ENCODE assay signal across 8 cellular contexts in the genomic region with DNA sequence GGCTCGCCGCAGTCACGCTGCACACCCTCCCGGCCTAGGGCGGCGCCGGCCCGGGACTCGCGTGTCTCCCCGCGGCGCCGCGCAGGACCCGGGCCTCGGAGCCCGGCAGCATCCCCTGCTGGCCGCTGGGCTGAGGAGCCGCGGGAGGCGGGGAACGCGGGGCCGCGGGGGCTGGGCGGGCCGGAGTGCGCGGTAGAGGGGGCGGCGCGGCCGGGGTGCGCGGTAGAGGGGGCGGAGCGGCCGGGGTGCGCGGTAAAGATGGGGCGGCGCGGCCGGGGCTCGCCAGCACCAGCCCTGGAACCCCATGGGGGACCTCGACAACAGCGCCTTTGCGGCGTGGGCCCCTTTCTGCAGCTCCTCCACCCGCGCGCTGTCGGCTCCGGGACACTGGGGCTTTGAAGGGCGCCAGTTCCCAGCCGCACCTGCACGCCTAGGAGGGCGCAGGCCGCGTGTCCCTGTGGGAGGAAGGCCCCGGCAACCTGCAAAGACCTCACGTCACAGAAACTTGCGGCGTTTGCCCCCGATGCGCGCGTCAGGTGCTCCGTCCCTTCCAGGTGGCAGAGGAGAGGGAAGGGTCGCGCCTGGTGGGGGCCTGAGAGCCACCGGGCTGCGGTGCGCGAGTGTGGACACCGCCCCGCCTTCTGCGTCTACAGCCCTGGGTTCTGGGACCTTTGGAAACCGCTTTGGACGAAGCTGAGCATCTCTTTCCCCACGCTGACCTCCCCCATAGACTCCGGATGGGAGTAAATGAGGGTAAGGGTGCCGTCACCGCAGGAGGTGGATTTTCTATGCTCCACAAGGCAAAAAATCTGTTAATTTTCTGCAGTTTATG. TPM values are rescaled to one million over a fixed set of nuclear protein-coding genes. Genes with fewer than 3 reads are reported as not detected.
DNase-seq lines count a peak whose midpoint lies in the region; ATAC-seq and TF ChIP-seq lines count a peak whose summit lies in the region.

No MANE protein-coding gene starts in this region.

- TF ChIP-seq CTCF in GM06990 (IDR thresholded peaks at IDR 0.05; ENCODE audit: insufficient read depth, low read length, poor library complexity, severe bottlenecking) (no peak), astrocyte of the cerebellum (IDR thresholded peaks at IDR 0.05; ENCODE audit: low read depth, low read length, missing control alignments) (peak; percentile 31), spleen (IDR thresholded peaks at IDR 0.05 in 8 of 11, conservative IDR thresholded peaks at IDR 0.05 in 3 of 11) (peak in 4 of 11 experiments; percentile 11 to 40 (median 32))

- H3K4me3 ChIP-seq in GM06990 (replicated peaks; ENCODE audit: low read depth, low read length) (no peak overlapping the region), astrocyte of the cerebellum (ENCODE audit: low read depth, low read length) (peak overlapping the region; percentile 35), iPS-18c (ENCODE audit: insufficient read depth, low read depth, low read length) (peak overlapping the region; percentile 36), spleen (peak overlapping the region in 6 of 8 donors; percentile 15 to 66 (median 32))

- in situ Hi-C loops in astrocyte of the cerebellum (cut with HindIII; ENCODE audit: low sequenced_read_pairs), result loop anchor here (25.0 kb wide), 1 partner anchor 1096 kb away; no protein-coding TSS in a partner anchor

- peak; percentile 26 for DNase-seq in GM06990 (ENCODE audit: extremely low read depth, insufficient read length)
- DNase-seq in astrocyte of the cerebellum (ENCODE audit: low read depth), result no peak
- DNase-seq in spleen, result no peak

- H3K4me1 ChIP-seq in spleen, result peaks cover 0 to 16% (median 10%) of the 10 kb centered on the region in 6 donors

- H3K9me3 ChIP-seq in iPS-18c (ENCODE audit: control insufficient read depth, insufficient read depth, low read length) (peaks cover 3% of the 10 kb centered on the region), spleen (no peaks in the 10 kb centered on the region)

- no peak for TF ChIP-seq POLR2A in spleen (IDR thresholded peaks at IDR 0.05)

- H3K36me3 ChIP-seq in GM06990 (ENCODE audit: control insufficient read depth, insufficient read depth, low read length), result no peaks in the 10 kb centered on the region
- no peaks in the 10 kb centered on the region for H3K36me3 ChIP-seq in spleen

- H3K27ac ChIP-seq in spleen, result no peak overlapping the region

- WGBS in spleen, 5 donors, result 5 to 39% (median 6%) methylated on average over 9 to 85 of the region's 85 CpGs

- H3K27me3 ChIP-seq in GM06990 (replicated peaks; ENCODE audit: control insufficient read depth, insufficient read depth, low read length), result no peaks in the 10 kb centered on the region; the same call in none of the 2 replicates
- H3K27me3 ChIP-seq in spleen (replicated peaks in 1 of 7), result peaks cover 0 to 73% (median 29%) of the 10 kb centered on the region in 7 donors

- intact Hi-C loops in spleen (cut with DNase I; ENCODE audit: low total_unique reads), result no loop called here

- ATAC-seq in HG03103 (IDR thresholded peaks at IDR 0.05; ENCODE audit: low read depth, unreplicated experiment), result peak; percentile 56
- no peak for ATAC-seq in HG03354 (IDR thresholded peaks at IDR 0.05; ENCODE audit: poor library complexity, severe bottlenecking, unreplicated experiment)
- no peak for ATAC-seq in HG03439 (IDR thresholded peaks at IDR 0.05; ENCODE audit: unreplicated experiment)
- no peak for ATAC-seq in GM21381 (IDR thresholded peaks at IDR 0.05; ENCODE audit: unreplicated experiment)

RNA-seq across cellular contexts. Expression of a gene that starts 49.6 kb away (rescaled TPM):
- total RNA-seq in spleen, result 10 to 100 TPM; 53.1 to 77.8 (median 57.6) TPM
- 10 to 100 TPM; 42.4 to 63.3 (median 49.8) TPM for polyA plus RNA-seq in spleen

RNA-seq across cellular contexts. Expression of a gene that starts 50.0 kb away (rescaled TPM):
- total RNA-seq in spleen, result 1 to 10 TPM; 4.6 to 9.3 (median 7.1) TPM
- polyA plus RNA-seq in spleen, result 1 to 10 TPM; 2.5 to 5.1 (median 4.4) TPM
